Comparison of ENCODE assay signal across 8 cellular contexts in genomic region chr17:9768381-9768934, GRCh38. TPM values are rescaled to one million over a fixed set of nuclear protein-coding genes. Genes with fewer than 3 reads are reported as not detected.
DNase-seq lines count a peak whose midpoint lies in the region; TF ChIP-seq lines count a peak whose summit lies in the region.

No MANE protein-coding gene starts in this region.

- no peak overlapping the region for H2AFZ ChIP-seq in smooth muscle cell (ENCODE audit: low read depth)

- H3K4me3 ChIP-seq in BJ (ENCODE audit: low read depth, low read length): no peak overlapping the region
- H3K4me3 ChIP-seq in fibroblast of pulmonary artery (replicated peaks; ENCODE audit: low read depth, low read length): no peak overlapping the region
- no peak overlapping the region for H3K4me3 ChIP-seq in smooth muscle cell

- no peak overlapping the region for H3K9ac ChIP-seq in smooth muscle cell (ENCODE audit: low read depth)

- 54% methylated on average over 5 of the region's 5 CpGs for WGBS in smooth muscle cell (ENCODE audit: low lambda C conversion rate)

- H3K27me3 ChIP-seq in BJ (ENCODE audit: control insufficient read depth, insufficient read depth, low read length): no peaks in the 10 kb centered on the region
- H3K27me3 ChIP-seq in smooth muscle cell (ENCODE audit: low read depth): peaks cover 32% of the 10 kb centered on the region

- no peak overlapping the region for H3K27ac ChIP-seq in smooth muscle cell (ENCODE audit: low read depth)

- H3K79me2 ChIP-seq in smooth muscle cell (ENCODE audit: low read depth): no peaks in the 10 kb centered on the region

- CTCF ChIA-PET in BJ (lab: Yijun Ruan, JAX): interaction anchor here (1.0 to 3.1 kb wide), 4 partner anchors 9 to 191 kb away, joined by 4 to 14 read pairs (median 5); partner anchors contain the start of gene CFAP52

- no peaks in the 10 kb centered on the region for H4K20me1 ChIP-seq in smooth muscle cell (ENCODE audit: low read depth)

- H3K36me3 ChIP-seq in BJ (ENCODE audit: control insufficient read depth, insufficient read depth, low read length) (no peaks in the 10 kb centered on the region), smooth muscle cell (ENCODE audit: low read depth) (no peaks in the 10 kb centered on the region)

- H3K4me2 ChIP-seq in smooth muscle cell: no peak overlapping the region

- no peaks in the 10 kb centered on the region for H3K9me3 ChIP-seq in smooth muscle cell (replicated peaks; ENCODE audit: low read depth)

- H3F3A ChIP-seq in smooth muscle cell (ENCODE audit: low read depth): no peaks in the 10 kb centered on the region

- TF ChIP-seq CTCF in BJ (IDR thresholded peaks at IDR 0.05; ENCODE audit: insufficient read depth, low read depth, low read length) (peak; percentile 41; the same call in 1 of the 2 replicates), fibroblast of pulmonary artery (IDR thresholded peaks at IDR 0.05; ENCODE audit: low read length, missing control alignments) (peak; percentile 40), smooth muscle cell (IDR thresholded peaks at IDR 0.05; ENCODE audit: borderline replicate concordance, insufficient read depth, poor library complexity, severe bottlenecking) (peak; percentile 65)

- DNase-seq in BJ (ENCODE audit: low read depth) (no peak), H4 (ENCODE audit: low spot score) (peak; percentile 15), RPMI8226 (peak; percentile 29), fibroblast of pulmonary artery (ENCODE audit: low read depth) (peak; percentile 52), smooth muscle cell (lab: John Stamatoyannopoulos, UW; ENCODE audit: unreplicated experiment) (no peak), activated gamma-delta T cell treated with Interleukin-2 at 50 U/mL for 16 hours (no peak), NCI-H774 (lab: John Stamatoyannopoulos, UW) (no peak), NCI-H1048 (lab: John Stamatoyannopoulos, UW) (no peak)

- POLR2A ChIA-PET in BJ (lab: Charles Lee): no interaction called here

- no peaks in the 10 kb centered on the region for H3K4me1 ChIP-seq in smooth muscle cell (ENCODE audit: low read depth)

RNA-seq across cellular contexts. Expression of gene DHRS7C, which starts 22.9 kb away (rescaled TPM):
- polyA plus RNA-seq in BJ (2011; rRNA removed): not detected in 2 replicates
- polyA minus RNA-seq in BJ (2011; rRNA and poly(A)+ RNA removed): not detected in 2 replicates
- not detected in 2 replicates for total RNA-seq in H4 (2014; rRNA removed; shearing (Covaris generic))
- not detected in 2 replicates for total RNA-seq in smooth muscle cell
- not detected in 2 replicates for polyA plus RNA-seq in smooth muscle cell

RNA-seq across cellular contexts. Expression of gene GSG1L2, which starts 53.4 kb away (rescaled TPM):
- polyA plus RNA-seq in BJ (2011; rRNA removed) (not detected in 2 replicates), smooth muscle cell (not detected in 2 replicates)
- not detected in 2 replicates for polyA minus RNA-seq in BJ (2011; rRNA and poly(A)+ RNA removed)
- not detected in 2 replicates for total RNA-seq in H4 (2014; rRNA removed; shearing (Covaris generic))
- not detected in 2 replicates for total RNA-seq in smooth muscle cell

RNA-seq across cellular contexts. Expression of gene GLP2R, which starts 57.3 kb away (rescaled TPM):
- polyA plus RNA-seq in BJ (2011; rRNA removed) (0.05 and 0.06 TPM in 2 replicates), smooth muscle cell (0.03 and 0.73 TPM in 2 replicates)
- polyA minus RNA-seq in BJ (2011; rRNA and poly(A)+ RNA removed): 0.09 TPM in 1 of 2 replicates, not detected in the other
- total RNA-seq in H4 (2014; rRNA removed; shearing (Covaris generic)): 1.3 and 2.8 TPM in 2 replicates
- 0.18 and 0.45 TPM in 2 replicates for total RNA-seq in smooth muscle cell

Comparison
In these comparisons a context has a peak if more than half of its experiments do, and no peak if none do; other contexts are left out.
1. DNase-seq: peak in H4 (single experiment), RPMI8226 (single experiment) and fibroblast of pulmonary artery (single experiment); none in BJ (single experiment), smooth muscle cell (single experiment), activated gamma-delta T cell treated with Interleukin-2 at 50 U/mL for 16 hours (single experiment), NCI-H774 (single experiment) and NCI-H1048 (single experiment).
2. Peak in every context shown above with its lines, with median percentiles within 50 percentile points of each other: CTCF ChIP-seq.